In the genomic region with DNA sequence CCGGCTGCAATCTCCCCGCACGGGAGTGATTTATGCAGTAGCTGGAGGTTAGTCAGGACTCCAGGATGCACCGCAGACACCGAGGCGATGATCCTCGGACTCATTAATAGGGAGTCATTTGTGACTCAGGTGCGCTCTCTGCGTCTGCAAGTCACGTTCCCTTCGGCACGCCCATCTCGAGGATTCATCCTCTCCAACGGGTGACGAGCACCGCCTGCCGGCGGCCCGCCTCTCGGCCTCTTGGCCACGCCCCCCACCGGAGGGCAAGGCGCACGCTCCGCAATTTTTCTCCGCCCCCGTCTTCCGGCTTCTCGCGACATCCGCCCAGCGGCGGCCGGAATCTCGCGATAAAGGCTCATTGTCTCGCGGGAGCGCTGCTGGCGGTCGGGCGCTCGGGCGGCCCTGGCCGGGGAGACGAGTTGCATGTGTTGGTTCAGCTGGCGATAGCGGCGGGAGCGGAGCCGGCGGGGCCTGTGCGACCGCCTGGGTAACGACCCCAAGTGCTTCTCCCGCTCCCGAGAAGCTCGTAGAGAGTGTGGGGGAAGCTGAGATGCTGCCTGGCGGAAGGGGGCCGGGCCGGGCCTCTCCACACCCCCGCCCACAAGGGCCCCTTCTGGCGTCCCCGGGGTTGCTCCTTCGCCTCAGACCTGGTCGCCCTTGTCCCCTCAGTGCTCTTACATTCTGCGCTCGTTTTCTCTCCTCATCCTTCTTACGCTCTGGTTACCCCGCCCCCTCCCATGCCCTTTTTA, we compare ENCODE assay signal across 1 cellular context.
TF ChIP-seq lines count a peak whose summit lies in the region.

A gene with protein sequence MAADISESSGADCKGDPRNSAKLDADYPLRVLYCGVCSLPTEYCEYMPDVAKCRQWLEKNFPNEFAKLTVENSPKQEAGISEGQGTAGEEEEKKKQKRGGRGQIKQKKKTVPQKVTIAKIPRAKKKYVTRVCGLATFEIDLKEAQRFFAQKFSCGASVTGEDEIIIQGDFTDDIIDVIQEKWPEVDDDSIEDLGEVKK (plus strand): TSS at position 361 of the 749 bp plus-strand sequence. CDS start 878 bp downstream, outside the sequence.

TF ChIP-seq in H1, 55 proteins besides CTCF, POLR2A, EP300 and RAD21 (continued from another document):
- TF ChIP-seq, protein P1, sequence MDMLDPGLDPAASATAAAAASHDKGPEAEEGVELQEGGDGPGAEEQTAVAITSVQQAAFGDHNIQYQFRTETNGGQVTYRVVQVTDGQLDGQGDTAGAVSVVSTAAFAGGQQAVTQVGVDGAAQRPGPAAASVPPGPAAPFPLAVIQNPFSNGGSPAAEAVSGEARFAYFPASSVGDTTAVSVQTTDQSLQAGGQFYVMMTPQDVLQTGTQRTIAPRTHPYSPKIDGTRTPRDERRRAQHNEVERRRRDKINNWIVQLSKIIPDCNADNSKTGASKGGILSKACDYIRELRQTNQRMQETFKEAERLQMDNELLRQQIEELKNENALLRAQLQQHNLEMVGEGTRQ (IDR thresholded peaks at IDR 0.05; ENCODE audit: low read length) = peak; percentile 40; the same call in 1 of the 2 replicates
- TF ChIP-seq PHF8 (conservative IDR thresholded peaks at IDR 0.05; ENCODE audit: low read depth, low read length) (peak; percentile 99), RFX5 (IDR thresholded peaks at IDR 0.05; ENCODE audit: borderline replicate concordance, low read depth, low read length) (no peak), CHD1 (IDR thresholded peaks at IDR 0.05; ENCODE audit: low read depth, low read length) (no peak), TBP (IDR thresholded peaks at IDR 0.05; ENCODE audit: low read depth, low read length) (peak; percentile 90), SP4 (IDR thresholded peaks at IDR 0.05; ENCODE audit: low read length) (peak; percentile 91; the same call in 1 of the 2 replicates), NRF1 (IDR thresholded peaks at IDR 0.05; ENCODE audit: low read depth, low read length) (no peak), BRCA1 (IDR thresholded peaks at IDR 0.05; ENCODE audit: low read depth, low read length) (peak; percentile 100), RBBP5 (IDR thresholded peaks at IDR 0.05; ENCODE audit: borderline replicate concordance, low read depth, low read length) (0 out of 2 replicates have a peak, but pooled peaks have one; percentile 30), SP1 (IDR thresholded peaks at IDR 0.05; ENCODE audit: low read depth, low read length) (peak; percentile 80; the same call in 1 of the 2 replicates), YY1 (IDR thresholded peaks at IDR 0.05; ENCODE audit: low read depth, low read length) (peak; percentile 41; the same call in 1 of the 2 replicates), SUZ12 (IDR thresholded peaks at IDR 0.05; ENCODE audit: low read length) (no peak), FOSL1 (IDR thresholded peaks at IDR 0.05; ENCODE audit: insufficient read depth, low read depth, low read length) (no peak), POU5F1 (IDR thresholded peaks at IDR 0.05; ENCODE audit: low read depth, low read length) (0 out of 2 replicates have a peak, but pooled peaks have one; percentile 23), HDAC6 (IDR thresholded peaks at IDR 0.05; ENCODE audit: low read depth, low read length) (no peak), TAF7 (optimal IDR thresholded peaks at IDR 0.05; ENCODE audit: borderline replicate concordance, low read depth, low read length) (peak; percentile 88), EGR1 (IDR thresholded peaks at IDR 0.05; ENCODE audit: borderline replicate concordance, low read depth, low read length) (peak; percentile 99), TEAD4 (IDR thresholded peaks at IDR 0.05; ENCODE audit: low read depth, low read length) (no peak), ASH2L (IDR thresholded peaks at IDR 0.05; ENCODE audit: low read length) (peak; percentile 72), SIN3A (conservative IDR thresholded peaks at IDR 0.05 in 1 of 2, IDR thresholded peaks at IDR 0.05 in 1 of 2; ENCODE audit: low read depth in 1 of 2, low read length in 2 of 2) (peak; percentile 86 to 95; a peak in 3 of 4 replicates), CHD2 (IDR thresholded peaks at IDR 0.05; ENCODE audit: low read length) (peak; percentile 100), SIX5 (IDR thresholded peaks at IDR 0.05; ENCODE audit: low read depth, low read length) (no peak), KDM5A (IDR thresholded peaks at IDR 0.05; ENCODE audit: low read length) (no peak), SAP30 (IDR thresholded peaks at IDR 0.05; ENCODE audit: insufficient read depth, insufficient replicate concordance, low read length) (no peak), CEBPB (IDR thresholded peaks at IDR 0.05; ENCODE audit: low read depth, low read length) (no peak), RXRA (IDR thresholded peaks at IDR 0.05; ENCODE audit: insufficient read depth, low read depth, low read length) (0 out of 2 replicates have a peak, but pooled peaks have one; percentile 40), SRF (IDR thresholded peaks at IDR 0.05; ENCODE audit: low read depth, low read length) (0 out of 2 replicates have a peak, but pooled peaks have one; percentile 32), JUN (IDR thresholded peaks at IDR 0.05; ENCODE audit: low read depth, low read length) (no peak), KDM4A (IDR thresholded peaks at IDR 0.05; ENCODE audit: low read depth, low read length, severe bottlenecking) (peak; percentile 100), BACH1 (IDR thresholded peaks at IDR 0.05; ENCODE audit: low read length) (peak; percentile 72; the same call in 1 of the 2 replicates), CREB1 (IDR thresholded peaks at IDR 0.05) (peak; percentile 64), SIRT6 (IDR thresholded peaks at IDR 0.05; ENCODE audit: low read length) (no peak)
- TF ChIP-seq, protein P2, sequence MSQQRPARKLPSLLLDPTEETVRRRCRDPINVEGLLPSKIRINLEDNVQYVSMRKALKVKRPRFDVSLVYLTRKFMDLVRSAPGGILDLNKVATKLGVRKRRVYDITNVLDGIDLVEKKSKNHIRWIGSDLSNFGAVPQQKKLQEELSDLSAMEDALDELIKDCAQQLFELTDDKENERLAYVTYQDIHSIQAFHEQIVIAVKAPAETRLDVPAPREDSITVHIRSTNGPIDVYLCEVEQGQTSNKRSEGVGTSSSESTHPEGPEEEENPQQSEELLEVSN (IDR thresholded peaks at IDR 0.05) = peak; percentile 15; the same call in 1 of the 2 replicates
- TF ChIP-seq, protein P3, sequence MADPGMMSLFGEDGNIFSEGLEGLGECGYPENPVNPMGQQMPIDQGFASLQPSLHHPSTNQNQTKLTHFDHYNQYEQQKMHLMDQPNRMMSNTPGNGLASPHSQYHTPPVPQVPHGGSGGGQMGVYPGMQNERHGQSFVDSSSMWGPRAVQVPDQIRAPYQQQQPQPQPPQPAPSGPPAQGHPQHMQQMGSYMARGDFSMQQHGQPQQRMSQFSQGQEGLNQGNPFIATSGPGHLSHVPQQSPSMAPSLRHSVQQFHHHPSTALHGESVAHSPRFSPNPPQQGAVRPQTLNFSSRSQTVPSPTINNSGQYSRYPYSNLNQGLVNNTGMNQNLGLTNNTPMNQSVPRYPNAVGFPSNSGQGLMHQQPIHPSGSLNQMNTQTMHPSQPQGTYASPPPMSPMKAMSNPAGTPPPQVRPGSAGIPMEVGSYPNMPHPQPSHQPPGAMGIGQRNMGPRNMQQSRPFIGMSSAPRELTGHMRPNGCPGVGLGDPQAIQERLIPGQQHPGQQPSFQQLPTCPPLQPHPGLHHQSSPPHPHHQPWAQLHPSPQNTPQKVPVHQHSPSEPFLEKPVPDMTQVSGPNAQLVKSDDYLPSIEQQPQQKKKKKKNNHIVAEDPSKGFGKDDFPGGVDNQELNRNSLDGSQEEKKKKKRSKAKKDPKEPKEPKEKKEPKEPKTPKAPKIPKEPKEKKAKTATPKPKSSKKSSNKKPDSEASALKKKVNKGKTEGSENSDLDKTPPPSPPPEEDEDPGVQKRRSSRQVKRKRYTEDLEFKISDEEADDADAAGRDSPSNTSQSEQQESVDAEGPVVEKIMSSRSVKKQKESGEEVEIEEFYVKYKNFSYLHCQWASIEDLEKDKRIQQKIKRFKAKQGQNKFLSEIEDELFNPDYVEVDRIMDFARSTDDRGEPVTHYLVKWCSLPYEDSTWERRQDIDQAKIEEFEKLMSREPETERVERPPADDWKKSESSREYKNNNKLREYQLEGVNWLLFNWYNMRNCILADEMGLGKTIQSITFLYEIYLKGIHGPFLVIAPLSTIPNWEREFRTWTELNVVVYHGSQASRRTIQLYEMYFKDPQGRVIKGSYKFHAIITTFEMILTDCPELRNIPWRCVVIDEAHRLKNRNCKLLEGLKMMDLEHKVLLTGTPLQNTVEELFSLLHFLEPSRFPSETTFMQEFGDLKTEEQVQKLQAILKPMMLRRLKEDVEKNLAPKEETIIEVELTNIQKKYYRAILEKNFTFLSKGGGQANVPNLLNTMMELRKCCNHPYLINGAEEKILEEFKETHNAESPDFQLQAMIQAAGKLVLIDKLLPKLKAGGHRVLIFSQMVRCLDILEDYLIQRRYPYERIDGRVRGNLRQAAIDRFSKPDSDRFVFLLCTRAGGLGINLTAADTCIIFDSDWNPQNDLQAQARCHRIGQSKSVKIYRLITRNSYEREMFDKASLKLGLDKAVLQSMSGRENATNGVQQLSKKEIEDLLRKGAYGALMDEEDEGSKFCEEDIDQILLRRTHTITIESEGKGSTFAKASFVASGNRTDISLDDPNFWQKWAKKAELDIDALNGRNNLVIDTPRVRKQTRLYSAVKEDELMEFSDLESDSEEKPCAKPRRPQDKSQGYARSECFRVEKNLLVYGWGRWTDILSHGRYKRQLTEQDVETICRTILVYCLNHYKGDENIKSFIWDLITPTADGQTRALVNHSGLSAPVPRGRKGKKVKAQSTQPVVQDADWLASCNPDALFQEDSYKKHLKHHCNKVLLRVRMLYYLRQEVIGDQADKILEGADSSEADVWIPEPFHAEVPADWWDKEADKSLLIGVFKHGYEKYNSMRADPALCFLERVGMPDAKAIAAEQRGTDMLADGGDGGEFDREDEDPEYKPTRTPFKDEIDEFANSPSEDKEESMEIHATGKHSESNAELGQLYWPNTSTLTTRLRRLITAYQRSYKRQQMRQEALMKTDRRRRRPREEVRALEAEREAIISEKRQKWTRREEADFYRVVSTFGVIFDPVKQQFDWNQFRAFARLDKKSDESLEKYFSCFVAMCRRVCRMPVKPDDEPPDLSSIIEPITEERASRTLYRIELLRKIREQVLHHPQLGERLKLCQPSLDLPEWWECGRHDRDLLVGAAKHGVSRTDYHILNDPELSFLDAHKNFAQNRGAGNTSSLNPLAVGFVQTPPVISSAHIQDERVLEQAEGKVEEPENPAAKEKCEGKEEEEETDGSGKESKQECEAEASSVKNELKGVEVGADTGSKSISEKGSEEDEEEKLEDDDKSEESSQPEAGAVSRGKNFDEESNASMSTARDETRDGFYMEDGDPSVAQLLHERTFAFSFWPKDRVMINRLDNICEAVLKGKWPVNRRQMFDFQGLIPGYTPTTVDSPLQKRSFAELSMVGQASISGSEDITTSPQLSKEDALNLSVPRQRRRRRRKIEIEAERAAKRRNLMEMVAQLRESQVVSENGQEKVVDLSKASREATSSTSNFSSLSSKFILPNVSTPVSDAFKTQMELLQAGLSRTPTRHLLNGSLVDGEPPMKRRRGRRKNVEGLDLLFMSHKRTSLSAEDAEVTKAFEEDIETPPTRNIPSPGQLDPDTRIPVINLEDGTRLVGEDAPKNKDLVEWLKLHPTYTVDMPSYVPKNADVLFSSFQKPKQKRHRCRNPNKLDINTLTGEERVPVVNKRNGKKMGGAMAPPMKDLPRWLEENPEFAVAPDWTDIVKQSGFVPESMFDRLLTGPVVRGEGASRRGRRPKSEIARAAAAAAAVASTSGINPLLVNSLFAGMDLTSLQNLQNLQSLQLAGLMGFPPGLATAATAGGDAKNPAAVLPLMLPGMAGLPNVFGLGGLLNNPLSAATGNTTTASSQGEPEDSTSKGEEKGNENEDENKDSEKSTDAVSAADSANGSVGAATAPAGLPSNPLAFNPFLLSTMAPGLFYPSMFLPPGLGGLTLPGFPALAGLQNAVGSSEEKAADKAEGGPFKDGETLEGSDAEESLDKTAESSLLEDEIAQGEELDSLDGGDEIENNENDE (IDR thresholded peaks at IDR 0.05; ENCODE audit: insufficient replicate concordance, low read length) = no peak
- TF ChIP-seq, protein P4, sequence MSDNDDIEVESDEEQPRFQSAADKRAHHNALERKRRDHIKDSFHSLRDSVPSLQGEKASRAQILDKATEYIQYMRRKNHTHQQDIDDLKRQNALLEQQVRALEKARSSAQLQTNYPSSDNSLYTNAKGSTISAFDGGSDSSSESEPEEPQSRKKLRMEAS (IDR thresholded peaks at IDR 0.05) = peak; percentile 75
- TF ChIP-seq, protein P5, sequence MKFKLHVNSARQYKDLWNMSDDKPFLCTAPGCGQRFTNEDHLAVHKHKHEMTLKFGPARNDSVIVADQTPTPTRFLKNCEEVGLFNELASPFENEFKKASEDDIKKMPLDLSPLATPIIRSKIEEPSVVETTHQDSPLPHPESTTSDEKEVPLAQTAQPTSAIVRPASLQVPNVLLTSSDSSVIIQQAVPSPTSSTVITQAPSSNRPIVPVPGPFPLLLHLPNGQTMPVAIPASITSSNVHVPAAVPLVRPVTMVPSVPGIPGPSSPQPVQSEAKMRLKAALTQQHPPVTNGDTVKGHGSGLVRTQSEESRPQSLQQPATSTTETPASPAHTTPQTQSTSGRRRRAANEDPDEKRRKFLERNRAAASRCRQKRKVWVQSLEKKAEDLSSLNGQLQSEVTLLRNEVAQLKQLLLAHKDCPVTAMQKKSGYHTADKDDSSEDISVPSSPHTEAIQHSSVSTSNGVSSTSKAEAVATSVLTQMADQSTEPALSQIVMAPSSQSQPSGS (IDR thresholded peaks at IDR 0.05; ENCODE audit: low read length) = peak; percentile 99
TF ChIP-seq in H1: peak in this region for 25.
